ENCODE assay signal across 1 cellular context in the genomic region with DNA sequence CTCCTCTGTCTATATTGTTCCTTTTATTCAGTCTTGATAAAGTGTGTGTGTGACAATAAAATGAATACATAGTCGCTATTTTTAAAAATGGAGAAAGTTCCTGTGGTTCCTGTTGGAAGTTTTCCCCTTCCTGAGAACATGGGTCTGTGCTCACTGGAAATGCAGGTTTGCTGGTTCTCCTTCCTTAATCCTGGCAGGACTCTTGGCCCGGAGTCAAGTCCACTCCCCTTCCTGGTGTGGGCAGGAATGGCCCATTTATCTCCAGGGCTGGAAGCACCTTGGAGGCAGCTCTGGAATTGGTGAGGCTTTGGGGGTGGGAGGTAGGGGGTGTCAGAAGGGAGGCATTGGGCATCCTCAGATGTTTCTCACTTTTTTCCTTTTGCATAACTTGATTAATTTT.
TF ChIP-seq lines count a peak whose summit lies in the region.

No MANE protein-coding gene starts in this region.

TF ChIP-seq in Ishikawa, 13 proteins besides CTCF, POLR2A, EP300 and RAD21 (continued from another document):
- TF ChIP-seq, protein P1, sequence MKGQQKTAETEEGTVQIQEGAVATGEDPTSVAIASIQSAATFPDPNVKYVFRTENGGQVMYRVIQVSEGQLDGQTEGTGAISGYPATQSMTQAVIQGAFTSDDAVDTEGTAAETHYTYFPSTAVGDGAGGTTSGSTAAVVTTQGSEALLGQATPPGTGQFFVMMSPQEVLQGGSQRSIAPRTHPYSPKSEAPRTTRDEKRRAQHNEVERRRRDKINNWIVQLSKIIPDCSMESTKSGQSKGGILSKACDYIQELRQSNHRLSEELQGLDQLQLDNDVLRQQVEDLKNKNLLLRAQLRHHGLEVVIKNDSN (IDR thresholded peaks at IDR 0.05) = no peak
- TF ChIP-seq YY1 (IDR thresholded peaks at IDR 0.05; ENCODE audit: low read depth) (no peak), TEAD4 (IDR thresholded peaks at IDR 0.05) (peak; percentile 65), CREB1 (IDR thresholded peaks at IDR 0.05; ENCODE audit: low read depth) (no peak), CEBPB (IDR thresholded peaks at IDR 0.05) (no peak), TCF12 (IDR thresholded peaks at IDR 0.05; ENCODE audit: low read depth) (peak; percentile 70)
